ENCODE assay signal across 1 cellular context in the genomic region with DNA sequence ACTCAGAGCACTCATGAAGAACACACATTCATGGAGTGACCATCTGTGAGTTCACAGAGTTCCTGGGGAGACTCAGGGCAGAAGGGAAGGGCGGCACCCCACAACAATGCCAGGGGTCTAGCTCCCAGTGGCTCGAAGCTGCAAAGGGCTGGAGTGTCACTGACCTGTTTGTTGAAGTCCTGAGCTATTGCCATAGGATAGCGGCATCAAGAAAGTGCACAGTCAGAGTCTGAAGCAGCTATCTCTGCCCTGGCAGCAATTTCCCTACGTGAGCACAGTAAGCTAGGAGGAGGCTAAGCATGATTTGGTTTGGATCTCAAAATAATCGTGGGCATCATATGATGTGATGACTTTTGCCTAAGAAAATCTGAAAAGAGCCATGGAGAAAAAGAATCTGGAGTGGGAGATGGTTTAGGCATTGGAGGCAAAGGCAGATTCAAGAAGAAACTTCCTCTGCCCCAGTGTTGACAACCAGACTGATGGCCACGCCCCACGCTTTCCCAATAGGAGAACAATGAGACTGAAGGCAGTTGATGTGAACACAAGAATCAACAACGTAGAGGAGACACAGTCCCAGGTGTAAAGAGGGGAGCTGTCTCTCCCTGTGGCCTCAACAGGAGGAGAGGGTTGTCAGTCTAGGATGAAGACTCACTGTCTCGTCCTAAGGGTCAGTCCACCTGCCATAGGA.
TF ChIP-seq lines count a peak whose summit lies in the region.

No MANE protein-coding gene starts in this region.

TF ChIP-seq in K562, 482 proteins besides CTCF, POLR2A, EP300 and RAD21 (continued from another document):
- TF ChIP-seq AFF1 (IDR thresholded peaks at IDR 0.05; ENCODE audit: low read depth in 1 of 2, partially characterized antibody in 2 of 2) (no peak), ATF7 (IDR thresholded peaks at IDR 0.05) (0 out of 2 replicates have a peak, but pooled peaks have one; percentile 11), UBTF (IDR thresholded peaks at IDR 0.05; ENCODE audit: borderline replicate concordance in 1 of 2, low read depth in 2 of 2, low read length in 2 of 2) (no peak), TFAM (CRISPR knock-in tag; conservative IDR thresholded peaks at IDR 0.05) (no peak)
- TF ChIP-seq, protein P1, sequence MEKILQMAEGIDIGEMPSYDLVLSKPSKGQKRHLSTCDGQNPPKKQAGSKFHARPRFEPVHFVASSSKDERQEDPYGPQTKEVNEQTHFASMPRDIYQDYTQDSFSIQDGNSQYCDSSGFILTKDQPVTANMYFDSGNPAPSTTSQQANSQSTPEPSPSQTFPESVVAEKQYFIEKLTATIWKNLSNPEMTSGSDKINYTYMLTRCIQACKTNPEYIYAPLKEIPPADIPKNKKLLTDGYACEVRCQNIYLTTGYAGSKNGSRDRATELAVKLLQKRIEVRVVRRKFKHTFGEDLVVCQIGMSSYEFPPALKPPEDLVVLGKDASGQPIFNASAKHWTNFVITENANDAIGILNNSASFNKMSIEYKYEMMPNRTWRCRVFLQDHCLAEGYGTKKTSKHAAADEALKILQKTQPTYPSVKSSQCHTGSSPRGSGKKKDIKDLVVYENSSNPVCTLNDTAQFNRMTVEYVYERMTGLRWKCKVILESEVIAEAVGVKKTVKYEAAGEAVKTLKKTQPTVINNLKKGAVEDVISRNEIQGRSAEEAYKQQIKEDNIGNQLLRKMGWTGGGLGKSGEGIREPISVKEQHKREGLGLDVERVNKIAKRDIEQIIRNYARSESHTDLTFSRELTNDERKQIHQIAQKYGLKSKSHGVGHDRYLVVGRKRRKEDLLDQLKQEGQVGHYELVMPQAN (IDR thresholded peaks at IDR 0.05; ENCODE audit: borderline replicate concordance), result no peak
- TF ChIP-seq, protein P2, sequence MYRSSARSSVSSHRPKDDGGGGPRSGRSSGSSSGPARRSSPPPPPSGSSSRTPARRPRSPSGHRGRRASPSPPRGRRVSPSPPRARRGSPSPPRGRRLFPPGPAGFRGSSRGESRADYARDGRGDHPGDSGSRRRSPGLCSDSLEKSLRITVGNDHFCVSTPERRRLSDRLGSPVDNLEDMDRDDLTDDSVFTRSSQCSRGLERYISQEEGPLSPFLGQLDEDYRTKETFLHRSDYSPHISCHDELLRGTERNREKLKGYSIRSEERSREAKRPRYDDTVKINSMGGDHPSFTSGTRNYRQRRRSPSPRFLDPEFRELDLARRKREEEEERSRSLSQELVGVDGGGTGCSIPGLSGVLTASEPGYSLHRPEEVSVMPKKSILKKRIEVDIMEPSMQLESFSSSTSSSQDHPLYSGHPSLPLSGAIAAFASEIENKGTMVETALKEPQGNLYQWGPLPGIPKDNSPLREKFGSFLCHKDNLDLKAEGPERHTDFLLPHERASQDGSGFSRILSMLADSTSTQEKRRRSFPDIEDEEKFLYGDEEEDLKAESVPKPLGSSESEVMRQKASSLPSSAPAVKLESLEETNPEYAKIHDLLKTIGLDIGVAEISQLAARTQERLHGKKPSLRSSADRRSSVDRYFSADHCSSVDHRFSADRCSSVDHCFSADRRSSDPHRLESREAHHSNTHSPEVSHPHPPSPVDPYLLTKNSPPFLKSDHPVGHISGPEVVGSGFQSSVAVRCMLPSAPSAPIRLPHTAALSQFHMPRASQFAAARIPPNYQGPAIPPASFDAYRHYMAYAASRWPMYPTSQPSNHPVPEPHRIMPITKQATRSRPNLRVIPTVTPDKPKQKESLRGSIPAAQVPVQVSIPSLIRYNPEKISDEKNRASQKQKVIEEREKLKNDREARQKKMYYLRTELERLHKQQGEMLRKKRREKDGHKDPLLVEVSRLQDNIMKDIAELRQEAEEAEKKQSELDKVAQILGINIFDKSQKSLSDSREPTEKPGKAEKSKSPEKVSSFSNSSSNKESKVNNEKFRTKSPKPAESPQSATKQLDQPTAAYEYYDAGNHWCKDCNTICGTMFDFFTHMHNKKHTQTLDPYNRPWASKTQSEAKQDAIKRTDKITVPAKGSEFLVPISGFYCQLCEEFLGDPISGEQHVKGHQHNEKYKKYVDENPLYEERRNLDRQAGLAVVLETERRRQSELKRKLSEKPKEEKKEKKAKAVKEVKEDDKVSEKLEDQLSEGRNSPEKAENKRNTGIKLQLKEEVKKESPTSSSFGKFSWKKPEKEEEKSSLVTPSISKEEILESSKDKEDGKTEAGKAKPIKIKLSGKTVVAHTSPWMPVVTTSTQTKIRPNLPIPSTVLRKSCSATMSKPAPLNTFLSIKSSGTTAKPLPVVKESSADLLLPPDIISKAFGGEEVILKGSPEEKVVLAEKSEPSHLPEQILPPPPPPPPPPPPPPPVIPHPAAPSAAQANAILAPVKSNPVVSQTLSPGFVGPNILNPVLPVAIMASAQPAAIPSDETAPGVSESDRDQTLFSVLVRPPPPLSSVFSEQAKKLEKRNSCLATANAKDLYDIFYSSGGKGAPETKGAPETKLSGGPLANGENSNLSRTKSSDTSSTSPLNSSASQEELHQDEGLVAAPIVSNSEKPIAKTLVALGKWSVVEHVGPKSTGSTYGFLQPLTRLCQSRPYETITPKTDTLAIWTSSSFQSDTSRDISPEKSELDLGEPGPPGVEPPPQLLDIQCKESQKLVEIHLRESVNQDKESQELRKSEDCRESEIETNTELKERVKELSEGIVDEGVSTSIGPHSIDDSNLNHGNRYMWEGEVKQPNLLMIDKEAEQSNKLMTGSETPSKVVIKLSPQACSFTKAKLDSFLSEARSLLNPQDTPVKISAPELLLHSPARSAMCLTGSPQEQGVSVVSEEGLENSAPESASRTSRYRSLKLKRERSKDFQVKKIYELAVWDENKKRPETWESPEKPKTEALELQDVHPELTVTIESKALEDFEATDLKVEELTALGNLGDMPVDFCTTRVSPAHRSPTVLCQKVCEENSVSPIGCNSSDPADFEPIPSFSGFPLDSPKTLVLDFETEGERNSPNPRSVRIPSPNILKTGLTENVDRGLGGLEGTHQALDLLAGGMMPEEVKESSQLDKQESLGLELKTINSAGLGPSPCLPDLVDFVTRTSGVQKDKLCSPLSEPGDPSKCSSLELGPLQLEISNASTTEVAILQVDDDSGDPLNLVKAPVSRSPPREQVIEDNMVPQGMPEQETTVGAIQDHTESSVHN (IDR thresholded peaks at IDR 0.05; ENCODE audit: borderline replicate concordance in 1 of 2, low read depth in 1 of 2), result no peak
